ENCODE assay signal across 8 cellular contexts in the genomic region with DNA sequence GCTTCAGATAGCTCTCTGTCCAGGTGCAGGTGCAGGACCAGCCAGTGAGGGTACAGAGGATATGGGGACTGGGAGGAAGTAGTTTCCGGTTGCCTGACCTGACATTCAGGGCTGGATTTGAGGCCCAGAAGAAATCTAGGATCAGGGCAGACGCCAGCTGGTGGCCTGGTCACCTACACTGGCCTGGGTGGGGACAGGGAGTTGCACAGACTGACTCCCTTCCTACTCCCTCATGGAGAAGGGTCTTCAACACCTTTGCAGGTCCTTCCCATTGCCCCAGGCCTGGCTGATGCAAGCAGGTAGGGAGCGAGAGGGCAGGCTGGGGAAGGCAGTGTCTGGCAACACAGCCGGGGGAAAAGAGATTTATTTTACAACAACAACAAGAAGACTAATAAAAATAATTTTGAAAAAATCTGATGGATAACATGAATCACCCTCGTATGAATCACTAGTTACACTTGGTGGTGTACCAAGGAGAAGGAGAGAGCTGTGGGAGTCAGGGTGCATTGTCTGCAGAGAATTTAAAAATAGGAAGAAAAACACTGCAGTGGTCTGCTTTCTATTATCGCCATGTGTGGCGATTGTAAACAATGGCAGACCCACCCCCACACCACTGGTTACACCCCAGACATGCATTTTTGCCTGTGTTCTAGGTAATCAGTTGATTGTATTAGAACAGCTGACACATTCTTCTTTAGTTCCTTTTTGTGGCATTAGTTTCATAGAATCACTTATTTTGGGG.
DNase-seq lines count a peak whose midpoint lies in the region; TF ChIP-seq lines count a peak whose summit lies in the region.

No MANE protein-coding gene starts in this region.

- no peaks in the 10 kb centered on the region for H3K36me3 Mint-ChIP-seq in dendritic cell treated with granulocyte-macrophage colony-stimulating factor and Interleukin-4, amounts not matched to agents 40 ng/mL and 50 ng/mL, for 4 days (ENCODE audit: low read depth)
- peaks cover 3% of the 10 kb centered on the region for H3K36me3 Mint-ChIP-seq in stimulated activated naive CD8-positive, alpha-beta T cell treated with anti-CD3 and anti-CD28 coated beads, Interleukin-15, Interleukin-2, amounts not matched to agents 100 ng/mL and 50 ng/mL, for 24 hours (ENCODE audit: low read depth)

- H3K4me1 ChIP-seq in thyroid gland, result peaks cover 26 to 62% of the 10 kb centered on the region in 2 donors

- peak overlapping the region; percentile 87 for H3K27ac Mint-ChIP-seq in dendritic cell treated with granulocyte-macrophage colony-stimulating factor and Interleukin-4, amounts not matched to agents 40 ng/mL and 50 ng/mL, for 4 days
- peak overlapping the region; percentile 98 for H3K27ac Mint-ChIP-seq in stimulated activated naive CD8-positive, alpha-beta T cell treated with anti-CD3 and anti-CD28 coated beads, Interleukin-15, Interleukin-2, amounts not matched to agents 100 ng/mL and 50 ng/mL, for 24 hours

- peaks cover 87% of the 10 kb centered on the region for H3K4me1 Mint-ChIP-seq in dendritic cell treated with granulocyte-macrophage colony-stimulating factor and Interleukin-4, amounts not matched to agents 40 ng/mL and 50 ng/mL, for 4 days (ENCODE audit: low read depth)
- H3K4me1 Mint-ChIP-seq in stimulated activated naive CD8-positive, alpha-beta T cell treated with anti-CD3 and anti-CD28 coated beads, Interleukin-15, Interleukin-2, amounts not matched to agents 100 ng/mL and 50 ng/mL, for 24 hours (ENCODE audit: low read depth), result peaks cover 96% of the 10 kb centered on the region

- H3K27me3 ChIP-seq in thyroid gland, result no peaks in the 10 kb centered on the region

- no peaks in the 10 kb centered on the region for H3K9me3 ChIP-seq in thyroid gland

- H3K27ac ChIP-seq in thyroid gland, result peak overlapping the region in 1 of 3 donors; percentile 9

- intact Hi-C loops in dendritic cell treated with granulocyte-macrophage colony-stimulating factor and Interleukin-4, amounts not matched to agents 40 ng/mL and 50 ng/mL, for 4 days (cut with micrococcal nuclease), result loop anchor here (1.0 to 10.0 kb wide), 3 partner anchors 42 to 324 kb away; no protein-coding TSS in a partner anchor
- intact Hi-C loops in thyroid gland (cut with DNase I), result no loop called here

- peak; percentile 56 for DNase-seq in AG20443 (ENCODE audit: low spot score)
- DNase-seq in HFF-Myc (ENCODE audit: extremely low read depth, low read depth), result peak; percentile 84
- DNase-seq in RPMI7951 (ENCODE audit: low read depth), result peak; percentile 87
- DNase-seq in thyroid gland, result no peak
- DNase-seq in T-helper 9 cell, result no peak
- DNase-seq in mucosa of gallbladder (ENCODE audit: low spot score), result no peak

- no peaks in the 10 kb centered on the region for H3K36me3 ChIP-seq in thyroid gland

- H3K4me3 ChIP-seq in HFF-Myc (replicated peaks; ENCODE audit: low read depth, low read length) (no peak overlapping the region), thyroid gland (replicated peaks in 1 of 3) (no peak overlapping the region)

- no peak for TF ChIP-seq POLR2A in thyroid gland (IDR thresholded peaks at IDR 0.05)

- no peaks in the 10 kb centered on the region for H3K9me3 Mint-ChIP-seq in dendritic cell treated with granulocyte-macrophage colony-stimulating factor and Interleukin-4, amounts not matched to agents 40 ng/mL and 50 ng/mL, for 4 days
- no peaks in the 10 kb centered on the region for H3K9me3 Mint-ChIP-seq in stimulated activated naive CD8-positive, alpha-beta T cell treated with anti-CD3 and anti-CD28 coated beads, Interleukin-15, Interleukin-2, amounts not matched to agents 100 ng/mL and 50 ng/mL, for 24 hours

- no peak overlapping the region for H3K4me3 Mint-ChIP-seq in dendritic cell treated with granulocyte-macrophage colony-stimulating factor and Interleukin-4, amounts not matched to agents 40 ng/mL and 50 ng/mL, for 4 days
- H3K4me3 Mint-ChIP-seq in stimulated activated naive CD8-positive, alpha-beta T cell treated with anti-CD3 and anti-CD28 coated beads, Interleukin-15, Interleukin-2, amounts not matched to agents 100 ng/mL and 50 ng/mL, for 24 hours, result peak overlapping the region; percentile 57

- TF ChIP-seq CTCF in HFF-Myc (IDR thresholded peaks at IDR 0.05; ENCODE audit: low read depth, low read length, missing control alignments) (no peak), thyroid gland (IDR thresholded peaks at IDR 0.05) (no peak)

- 71 to 85% methylated on average over 7 of the region's 7 CpGs for WGBS in thyroid gland, 2 donors

- peaks cover 26% of the 10 kb centered on the region for H3K27me3 Mint-ChIP-seq in dendritic cell treated with granulocyte-macrophage colony-stimulating factor and Interleukin-4, amounts not matched to agents 40 ng/mL and 50 ng/mL, for 4 days
- H3K27me3 Mint-ChIP-seq in stimulated activated naive CD8-positive, alpha-beta T cell treated with anti-CD3 and anti-CD28 coated beads, Interleukin-15, Interleukin-2, amounts not matched to agents 100 ng/mL and 50 ng/mL, for 24 hours, result no peaks in the 10 kb centered on the region

Comparison
In these comparisons a context has a peak if more than half of its experiments do, and no peak if none do; other contexts are left out.
1. DNase-seq: peak in AG20443 (single experiment), HFF-Myc (single experiment) and RPMI7951 (single experiment); none in thyroid gland (0 of 2), T-helper 9 cell (single experiment) and mucosa of gallbladder (single experiment).